ENCODE assay signal across 22 cellular contexts in genomic region chr11:124297921-124298320, GRCh38. TPM values are rescaled to one million over a fixed set of nuclear protein-coding genes. Genes with fewer than 3 reads are reported as not detected.
A peak's percentile ranks its signal among the peaks of the same experiment; 100 is the strongest.
DNase-seq lines count a peak whose midpoint lies in the region; ATAC-seq and TF ChIP-seq lines count a peak whose summit lies in the region.
"Had no signal": no experiment of that assay in that cellular context is flagged by ENCODE, and none has a peak within 500 bp of the region (broad histone marks: within the 10 kb centered on the region; RNA-seq: fewer than 3 reads in every experiment).

No MANE protein-coding gene starts in this region.

- DNase-seq in ELR (ENCODE audit: low read depth), result peak; percentile 84
- DNase-seq in M059J (ENCODE audit: low read depth), result peak; percentile 74
- peak; percentile 6 to 85 for DNase-seq in cardiac fibroblast (ENCODE audit: low read depth in 2 of 2)
- DNase-seq in NAMALWA (ENCODE audit: low spot score), result no peak
- DNase-seq in globus pallidus (ENCODE audit: low spot score), result no peak
- DNase-seq: Calu3; CD4-positive, alpha-beta memory T cell; DMS79; GDM1; H9; MM.1S; NCI-H1105; NCI-H1694; NCI-H226; NCI-H524 treated with DMSO at 0.1 percent for 48 hours; Peyer's patch; SHP77; T-helper 1 cell had no signal

- H3K27ac Mint-ChIP-seq in stimulated activated memory B cell treated with anti-CD40 and anti-IgM and Interleukin-4, amounts not matched to agents 10 μg/mL and 1 μg/mL and 100 μg/mL, for 72 hours, result no peak overlapping the region
- H3K27ac Mint-ChIP-seq: CD4-positive, alpha-beta memory T cell; H9 had no signal

- H3K4me3 Mint-ChIP-seq in stimulated activated memory B cell treated with anti-CD40 and anti-IgM and Interleukin-4, amounts not matched to agents 10 μg/mL and 1 μg/mL and 100 μg/mL, for 72 hours, result no peak overlapping the region
- H3K4me3 Mint-ChIP-seq: CD4-positive, alpha-beta memory T cell; H9 had no signal

- no peak for ATAC-seq in stimulated activated memory B cell treated with anti-CD40 and anti-IgM and Interleukin-4, amounts not matched to agents 10 μg/mL and 1 μg/mL and 100 μg/mL, for 72 hours
- ATAC-seq: SK-N-SH treated with all-trans-retinoic acid at 6 μM for 48 hours had no signal

- no peaks in the 10 kb centered on the region for H3K36me3 ChIP-seq in skeletal muscle satellite cell (ENCODE audit: insufficient read depth, low read length)
- H3K36me3 ChIP-seq: Peyer's patch had no signal

- no peak overlapping the region for H3K9ac ChIP-seq in skeletal muscle satellite cell (ENCODE audit: low read depth, low read length)
- H3K9ac ChIP-seq: KMS-11 had no signal

- H3K9me3 ChIP-seq in skeletal muscle satellite cell (replicated peaks; ENCODE audit: low read length), result no peaks in the 10 kb centered on the region
- H3K9me3 ChIP-seq: Peyer's patch had no signal

- peaks cover 11% of the 10 kb centered on the region for H3K4me1 ChIP-seq in skeletal muscle satellite cell (ENCODE audit: control insufficient read depth, insufficient read depth, low read length)
- H3K4me1 ChIP-seq: Peyer's patch had no signal

- H3K36me3 Mint-ChIP-seq in stimulated activated memory B cell treated with anti-CD40 and anti-IgM and Interleukin-4, amounts not matched to agents 10 μg/mL and 1 μg/mL and 100 μg/mL, for 72 hours, result no peaks in the 10 kb centered on the region
- H3K36me3 Mint-ChIP-seq: CD4-positive, alpha-beta memory T cell had no signal

- H3K27me3 ChIP-seq in skeletal muscle satellite cell (ENCODE audit: control insufficient read depth, insufficient read depth, low read length), result no peaks in the 10 kb centered on the region
- H3K27me3 ChIP-seq: Peyer's patch had no signal

- no peaks in the 10 kb centered on the region for H3K4me1 Mint-ChIP-seq in stimulated activated memory B cell treated with anti-CD40 and anti-IgM and Interleukin-4, amounts not matched to agents 10 μg/mL and 1 μg/mL and 100 μg/mL, for 72 hours
- H3K4me1 Mint-ChIP-seq: CD4-positive, alpha-beta memory T cell had no signal

- peaks cover 8% of the 10 kb centered on the region for H3K27me3 Mint-ChIP-seq in stimulated activated memory B cell treated with anti-CD40 and anti-IgM and Interleukin-4, amounts not matched to agents 10 μg/mL and 1 μg/mL and 100 μg/mL, for 72 hours
- H3K27me3 Mint-ChIP-seq: CD4-positive, alpha-beta memory T cell had no signal

- H3K4me2 ChIP-seq in skeletal muscle satellite cell (ENCODE audit: low read length), result peak overlapping the region; percentile 52
- H3K4me2 ChIP-seq: KMS-11 had no signal

- TF ChIP-seq CTCF in cardiac fibroblast (IDR thresholded peaks at IDR 0.05; ENCODE audit: low read depth, low read length), result no peak

- H3K4me3 ChIP-seq in cardiac fibroblast (replicated peaks in 1 of 2; ENCODE audit: low read depth in 2 of 2, low read length in 2 of 2) (no peak overlapping the region), skeletal muscle satellite cell (ENCODE audit: low read length) (no peak overlapping the region)
- H3K4me3 ChIP-seq: Peyer's patch had no signal

- no peaks in the 10 kb centered on the region for H3K9me3 Mint-ChIP-seq in stimulated activated memory B cell treated with anti-CD40 and anti-IgM and Interleukin-4, amounts not matched to agents 10 μg/mL and 1 μg/mL and 100 μg/mL, for 72 hours
- H3K9me3 Mint-ChIP-seq: H9 had no signal

RNA-seq across cellular contexts. Expression of gene OR8D1, which starts 15.8 kb away (rescaled TPM):
- not detected in 2 replicates for total RNA-seq in M059J (2014; rRNA removed; shearing (Covaris generic))
- not detected in 2 replicates for total RNA-seq in skeletal muscle satellite cell (2012; rRNA removed)
- total RNA-seq: Calu3; CD4-positive, alpha-beta memory T cell; H9; Peyer's patch had no signal

RNA-seq across cellular contexts. Expression of gene OR8D2, which starts 22.1 kb away (rescaled TPM):
- not detected in 2 replicates for total RNA-seq in M059J (2014; rRNA removed; shearing (Covaris generic))
- not detected in 2 replicates for total RNA-seq in skeletal muscle satellite cell (2012; rRNA removed)
- total RNA-seq: Calu3; CD4-positive, alpha-beta memory T cell; H9; Peyer's patch had no signal

RNA-seq across cellular contexts. Expression of gene OR8G5, which starts 41.7 kb away (rescaled TPM):
- not detected in 2 replicates for total RNA-seq in M059J (2014; rRNA removed; shearing (Covaris generic))
- not detected in 2 replicates for total RNA-seq in skeletal muscle satellite cell (2012; rRNA removed)
- total RNA-seq: Calu3; CD4-positive, alpha-beta memory T cell; H9; Peyer's patch had no signal

RNA-seq across cellular contexts. Expression of gene OR8G1, which starts 57.0 kb away (rescaled TPM):
- not detected in 2 replicates for total RNA-seq in M059J (2014; rRNA removed; shearing (Covaris generic))
- not detected in 2 replicates for total RNA-seq in skeletal muscle satellite cell (2012; rRNA removed)
- total RNA-seq: Calu3; CD4-positive, alpha-beta memory T cell; H9 had no signal

Comparison
In these comparisons a context has a peak if more than half of its experiments do, and no peak if none do; other contexts are left out.
1. DNase-seq: peak in ELR (single experiment), M059J (single experiment) and cardiac fibroblast (2 of 2); none in NAMALWA (single experiment) and globus pallidus (single experiment).